In genomic region chr1:214602764-214603657, GRCh38 we compare ENCODE assay signal across 1 cellular context.
A peak's percentile ranks its signal among the peaks of the same experiment; 100 is the strongest.
TF ChIP-seq lines count a peak whose summit lies in the region.

CENPF (plus strand) TSS chr1:214603195; CDS start chr1:214613755, 10,560 bp downstream.

TF ChIP-seq in K562, 482 proteins besides CTCF, POLR2A, EP300 and RAD21 (continued from another document and continues in another):
- no peak for TF ChIP-seq BCLAF1 (IDR thresholded peaks at IDR 0.05; ENCODE audit: borderline replicate concordance in 1 of 2, control insufficient read depth in 1 of 2, low read depth in 2 of 2, low read length in 1 of 2)
- peak; percentile 74 for TF ChIP-seq ZBTB33 (CRISPR knock-in tag; IDR thresholded peaks at IDR 0.05)
- 0 out of 2 replicates have a peak, but pooled peaks have one; percentile 46 for TF ChIP-seq SFPQ (IDR thresholded peaks at IDR 0.05; ENCODE audit: low read depth, low read length)
- TF ChIP-seq VEZF1 (CRISPR knock-in tag; IDR thresholded peaks at IDR 0.05): peak; percentile 64
- TF ChIP-seq SOX6 (IDR thresholded peaks at IDR 0.05): peak; percentile 72
- TF ChIP-seq OTX1 (CRISPR knock-in tag; IDR thresholded peaks at IDR 0.05): no peak
- TF ChIP-seq SMAD1 (IDR thresholded peaks at IDR 0.05; ENCODE audit: low read depth, low read length, partially characterized antibody): peak; percentile 49
- TF ChIP-seq MXD1 (CRISPR knock-in tag; IDR thresholded peaks at IDR 0.05; ENCODE audit: borderline replicate concordance, poor library complexity, severe bottlenecking): peak; percentile 66
- peak; percentile 53 for TF ChIP-seq DPF2 (IDR thresholded peaks at IDR 0.05)
- peak; percentile 51; the same call in 1 of the 2 replicates for TF ChIP-seq NR4A1 (CRISPR knock-in tag; IDR thresholded peaks at IDR 0.05)
- TF ChIP-seq NR4A1 (tag; IDR thresholded peaks at IDR 0.05): no peak
- peak; percentile 71 for TF ChIP-seq ARID1B (IDR thresholded peaks at IDR 0.05)
- 0 out of 2 replicates have a peak, but pooled peaks have one; percentile 31 for TF ChIP-seq ZNF609 (CRISPR knock-in tag; IDR thresholded peaks at IDR 0.05; ENCODE audit: borderline replicate concordance)
- TF ChIP-seq FOXK2 (conservative IDR thresholded peaks at IDR 0.05 in 1 of 2, IDR thresholded peaks at IDR 0.05 in 1 of 2; ENCODE audit: low read depth in 2 of 2): peak; percentile 99
- TF ChIP-seq ZNF165 (CRISPR knock-in tag; IDR thresholded peaks at IDR 0.05; ENCODE audit: borderline replicate concordance): no peak
- TF ChIP-seq TCFL5 (CRISPR knock-in tag; conservative IDR thresholded peaks at IDR 0.05): no peak
- peak; percentile 86 for TF ChIP-seq NKRF (IDR thresholded peaks at IDR 0.05; ENCODE audit: borderline replicate concordance)
- no peak for TF ChIP-seq RFX7 (CRISPR knock-in tag; IDR thresholded peaks at IDR 0.05)
- TF ChIP-seq TOE1 (IDR thresholded peaks at IDR 0.05; ENCODE audit: borderline replicate concordance): peak; percentile 93
- no peak for TF ChIP-seq TOE1 (CRISPR knock-in tag; IDR thresholded peaks at IDR 0.05; ENCODE audit: borderline replicate concordance, low read depth)
- TF ChIP-seq KLF10 (CRISPR knock-in tag; IDR thresholded peaks at IDR 0.05): no peak
- TF ChIP-seq TEAD2 (tag; IDR thresholded peaks at IDR 0.05): 0 out of 2 replicates have a peak, but pooled peaks have one; percentile 67
- 0 out of 2 replicates have a peak, but pooled peaks have one; percentile 71 for TF ChIP-seq ATF6 (CRISPR knock-in tag; IDR thresholded peaks at IDR 0.05)
- TF ChIP-seq GABPA (tag; conservative IDR thresholded peaks at IDR 0.05; ENCODE audit: low read depth): peak; percentile 54
- 0 out of 2 replicates have a peak, but pooled peaks have one; percentile 1 for TF ChIP-seq NFE2 (IDR thresholded peaks at IDR 0.05; ENCODE audit: low read depth)
- peak; percentile 57 for TF ChIP-seq TAF1 (IDR thresholded peaks at IDR 0.05; ENCODE audit: control insufficient read depth, extremely low read depth, insufficient read depth, low read length, severe bottlenecking)
- TF ChIP-seq ILF3 (IDR thresholded peaks at IDR 0.05; ENCODE audit: borderline replicate concordance): no peak
- TF ChIP-seq NR3C1 (CRISPR knock-in tag; IDR thresholded peaks at IDR 0.05): no peak
- TF ChIP-seq SMARCA5 (IDR thresholded peaks at IDR 0.05): no peak
- peak; percentile 99 for TF ChIP-seq EP400 (IDR thresholded peaks at IDR 0.05)
- peak; percentile 99 for TF ChIP-seq CHAMP1 (IDR thresholded peaks at IDR 0.05)
- peak; percentile 93 for TF ChIP-seq E2F4 (CRISPR knock-in tag; IDR thresholded peaks at IDR 0.05; ENCODE audit: low read depth)
- TF ChIP-seq MEF2D (tag; conservative IDR thresholded peaks at IDR 0.05; ENCODE audit: low read depth): no peak
- TF ChIP-seq ZNF24 (IDR thresholded peaks at IDR 0.05): peak; percentile 95
- peak; percentile 80 to 94; a peak in 3 of 4 replicates for TF ChIP-seq TEAD1 (CRISPR knock-in tag; IDR thresholded peaks at IDR 0.05)
